Comparison of ENCODE assay signal across 8 cellular contexts in genomic region chr15:40441736-40442531, GRCh38. TPM values are rescaled to one million over a fixed set of nuclear protein-coding genes. Genes with fewer than 3 reads are reported as not detected.
A peak's percentile ranks its signal among the peaks of the same experiment; 100 is the strongest.
DNase-seq lines count a peak whose midpoint lies in the region; ATAC-seq, FAIRE-seq and TF ChIP-seq lines count a peak whose summit lies in the region.

No MANE protein-coding gene starts in this region.

- H3K4me1 Mint-ChIP-seq in astrocyte (ENCODE audit: low read depth, unreplicated experiment), result peaks cover 46% of the 10 kb centered on the region

- H3K4me3 ChIP-seq in MM.1S (ENCODE audit: low read length), result peak overlapping the region; percentile 74
- H3K4me3 ChIP-seq in astrocyte (ENCODE audit: insufficient read depth, low read depth, low read length), result peak overlapping the region; percentile 60

- H2AFZ ChIP-seq in MM.1S (ENCODE audit: low read length) (no peak overlapping the region), astrocyte (ENCODE audit: low read depth, low read length) (peak overlapping the region; percentile 50)

- H3K27ac Mint-ChIP-seq in astrocyte (ENCODE audit: unreplicated experiment), result peak overlapping the region; percentile 31

- H3K36me3 ChIP-seq in MM.1S (replicated peaks; ENCODE audit: insufficient read depth, low read length) (no peaks in the 10 kb centered on the region), astrocyte (ENCODE audit: insufficient read depth, low read length) (no peaks in the 10 kb centered on the region)

- H3K9me3 ChIP-seq in MM.1S (replicated peaks; ENCODE audit: insufficient read depth, low read length) (no peaks in the 10 kb centered on the region), astrocyte (ENCODE audit: insufficient read depth, low read depth, low read length) (no peaks in the 10 kb centered on the region)

- H3K27me3 Mint-ChIP-seq in astrocyte (ENCODE audit: low read depth, unreplicated experiment), result peaks cover 5% of the 10 kb centered on the region

- TF ChIP-seq CTCF in GM12874 (IDR thresholded peaks at IDR 0.05; ENCODE audit: insufficient read depth, low read depth, low read length) (0 out of 2 replicates have a peak, but pooled peaks have one; percentile 22), MM.1S (IDR thresholded peaks at IDR 0.05; ENCODE audit: low read length) (0 out of 2 replicates have a peak, but pooled peaks have one; percentile 4), astrocyte (IDR thresholded peaks at IDR 0.05; ENCODE audit: insufficient read depth, low read depth, low read length) (no peak)

- FAIRE-seq in astrocyte (lab: Jason Lieb, UNC), result no peak

- peak; percentile 38 for ATAC-seq in left lobe of liver

- no peaks in the 10 kb centered on the region for H3K9me3 Mint-ChIP-seq in astrocyte (ENCODE audit: unreplicated experiment)

- 0 out of 2 replicates have a peak, but pooled peaks cover 5% of the 10 kb centered on the region for H4K20me1 ChIP-seq in MM.1S (ENCODE audit: insufficient read depth, low read length)
- peaks cover 48% of the 10 kb centered on the region for H4K20me1 ChIP-seq in astrocyte (ENCODE audit: insufficient read depth, low read length)

- peaks cover 53% of the 10 kb centered on the region for H3K79me2 ChIP-seq in MM.1S (ENCODE audit: low read length)
- H3K79me2 ChIP-seq in astrocyte (ENCODE audit: insufficient read depth, low read length), result peaks cover 43% of the 10 kb centered on the region

- peaks cover 3% of the 10 kb centered on the region for H3K36me3 Mint-ChIP-seq in astrocyte (ENCODE audit: low read depth, unreplicated experiment)

- H3K4me3 Mint-ChIP-seq in astrocyte (ENCODE audit: unreplicated experiment), result peak overlapping the region; percentile 93

- DNase-seq in MM.1S (no peak), astrocyte (ENCODE audit: low read depth) (no peak), left lobe of liver (ENCODE audit: low spot score) (no peak), substantia nigra (lab: John Stamatoyannopoulos, UW) (peak in 10 of 49 donors; percentile 11 to 44 (median 28)), DMS153 treated with DMSO at 0.1 percent for 48 hours (lab: John Stamatoyannopoulos, UW; ENCODE audit: unreplicated experiment) (no peak), NCI-H1105 (lab: John Stamatoyannopoulos, UW) (no peak), islet precursor cell (no peak)

- H3K4me2 ChIP-seq in MM.1S (ENCODE audit: low read depth, low read length) (peak overlapping the region; percentile 78), astrocyte (ENCODE audit: low read length) (peak overlapping the region; percentile 87)

- H3K9ac ChIP-seq in MM.1S (ENCODE audit: low read length) (peak overlapping the region; percentile 55; the same call in 1 of the 2 replicates), astrocyte (ENCODE audit: low read length) (peak overlapping the region; percentile 74)

- peaks cover 16% of the 10 kb centered on the region for H3F3A ChIP-seq in MM.1S (ENCODE audit: insufficient read depth, low read length)

- no peaks in the 10 kb centered on the region for H3K9me2 ChIP-seq in MM.1S (replicated peaks; ENCODE audit: insufficient read depth, low read length)

- no peaks in the 10 kb centered on the region for H3K4me1 ChIP-seq in MM.1S (ENCODE audit: low read length)
- peaks cover 25% of the 10 kb centered on the region for H3K4me1 ChIP-seq in astrocyte (ENCODE audit: insufficient read depth, low read length)

- H3K27me3 ChIP-seq in MM.1S (replicated peaks; ENCODE audit: insufficient read depth, low read length) (peaks cover 24% of the 10 kb centered on the region), astrocyte (ENCODE audit: insufficient read depth, low read length) (peaks cover 27% of the 10 kb centered on the region)

- H3K27ac ChIP-seq in MM.1S (ENCODE audit: low read length), result no peak overlapping the region
- H3K27ac ChIP-seq in astrocyte (ENCODE audit: low read depth, low read length), result no peak overlapping the region
- H3K27ac ChIP-seq in substantia nigra (ENCODE audit: low read depth, low read length, poor library complexity, severe bottlenecking), result peak overlapping the region; percentile 37

RNA-seq across cellular contexts. Expression of gene BAHD1, which starts 1.2 kb away (rescaled TPM):
- 30.4 and 32.2 TPM in 2 replicates for total RNA-seq in astrocyte
- total RNA-seq in left lobe of liver, result 12.8 TPM

RNA-seq across cellular contexts. Expression of gene CHST14, which starts 28.9 kb away (rescaled TPM):
- 25.7 and 26.4 TPM in 2 replicates for total RNA-seq in astrocyte
- total RNA-seq in left lobe of liver, result 5.3 TPM

RNA-seq across cellular contexts. Expression of gene IVD, which starts 36.3 kb away (rescaled TPM):
- total RNA-seq in astrocyte (53.6 and 55.1 TPM in 2 replicates), left lobe of liver (229 TPM)

RNA-seq across cellular contexts. Expression of gene KNSTRN, which starts 59.4 kb away (rescaled TPM):
- 32.9 and 37.8 TPM in 2 replicates for total RNA-seq in astrocyte
- total RNA-seq in left lobe of liver, result 9.2 TPM
